In the genomic region with DNA sequence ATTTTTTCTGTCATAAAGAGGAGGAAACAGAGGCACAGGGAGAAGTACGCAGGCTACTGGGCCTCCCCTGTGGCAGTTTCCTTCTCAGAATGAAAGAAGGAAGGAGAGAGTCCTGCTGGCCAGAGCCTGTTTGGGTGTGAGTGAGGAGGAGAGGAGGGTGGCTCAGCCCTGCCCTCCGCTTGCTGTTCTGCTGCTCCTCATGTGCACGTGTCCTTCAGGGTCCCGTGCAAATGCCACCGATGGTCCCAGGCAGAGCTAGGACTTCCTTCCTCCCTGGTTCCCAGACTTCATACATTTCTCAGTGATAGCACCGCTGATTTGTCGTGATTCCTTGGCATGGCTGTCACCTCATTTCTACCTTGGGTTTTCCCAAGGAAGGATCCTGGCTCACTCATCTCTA, we compare ENCODE assay signal across 16 cellular contexts.
"Had no signal": no experiment of that assay in that cellular context is flagged by ENCODE, and none has a peak within 500 bp of the region (broad histone marks: within the 10 kb centered on the region; RNA-seq: fewer than 3 reads in every experiment).

No MANE protein-coding gene starts in this region.

- H3K4me3 Mint-ChIP-seq: activated CD4-positive, alpha-beta T cell treated with anti-CD3 and anti-CD28 coated beads for 36 hours; activated naive CD8-positive, alpha-beta T cell; endodermal cell; natural killer cell; stimulated activated effector memory CD8-positive, alpha-beta T cell treated with anti-CD3 and anti-CD28 coated beads, Interleukin-12 subunit alpha, Interleukin-12 subunit beta, amount 100 ng/mL, for 72 hours had no signal

- H3K4me1 Mint-ChIP-seq: activated CD4-positive, alpha-beta T cell treated with anti-CD3 and anti-CD28 coated beads for 36 hours; natural killer cell; stimulated activated effector memory CD8-positive, alpha-beta T cell treated with anti-CD3 and anti-CD28 coated beads, Interleukin-12 subunit alpha, Interleukin-12 subunit beta, amount 100 ng/mL, for 72 hours had no signal

- H3K4me3 ChIP-seq: SJSA1 had no signal

- H3K27me3 ChIP-seq: SJSA1 had no signal

- H3K27ac Mint-ChIP-seq: activated CD4-positive, alpha-beta T cell treated with anti-CD3 and anti-CD28 coated beads for 36 hours; activated naive CD8-positive, alpha-beta T cell; endodermal cell; natural killer cell; stimulated activated effector memory CD8-positive, alpha-beta T cell treated with anti-CD3 and anti-CD28 coated beads, Interleukin-12 subunit alpha, Interleukin-12 subunit beta, amount 100 ng/mL, for 72 hours had no signal

- ATAC-seq: activated CD4-positive, alpha-beta T cell treated with anti-CD3 and anti-CD28 coated beads for 36 hours; natural killer cell had no signal

- H3K27ac ChIP-seq: epithelial cell of prostate, SJSA1 had no signal

- H3K36me3 ChIP-seq: SJSA1 had no signal

- H3K4me1 ChIP-seq: SJSA1 had no signal

- DNase-seq: activated CD4-positive, alpha-beta T cell treated with anti-CD3 and anti-CD28 coated beads for 36 hours; activated CD4-positive, alpha-beta T cell treated with anti-CD3 and anti-CD28 coated beads, Interleukin-2, amount 50 U/mL, for 48 hours; activated gamma-delta T cell treated with Interleukin-2 at 50 U/mL for 16 hours; endodermal cell; foreskin melanocyte; glutamatergic neuron; kidney; natural killer cell; retina; stimulated activated CD4-positive, alpha-beta T cell treated with anti-CD3 and anti-CD28 coated beads, Interleukin-15, amount 100 ng/mL, for 24 hours; stimulated activated CD4-positive, alpha-beta T cell treated with anti-CD3 and anti-CD28 coated beads, Interleukin-4, amount 100 ng/mL, for 24 hours; T-helper 2 cell had no signal

- H3K36me3 Mint-ChIP-seq: activated naive CD8-positive, alpha-beta T cell; natural killer cell; stimulated activated effector memory CD8-positive, alpha-beta T cell treated with anti-CD3 and anti-CD28 coated beads, Interleukin-12 subunit alpha, Interleukin-12 subunit beta, amount 100 ng/mL, for 72 hours had no signal

- H3K9me3 ChIP-seq: SJSA1 had no signal

- H3K9me3 Mint-ChIP-seq: endodermal cell; natural killer cell; stimulated activated effector memory CD8-positive, alpha-beta T cell treated with anti-CD3 and anti-CD28 coated beads, Interleukin-12 subunit alpha, Interleukin-12 subunit beta, amount 100 ng/mL, for 72 hours had no signal
